In genomic region chr2:226573158-226573557, GRCh38 we compare ENCODE assay signal across 34 cellular contexts.
A peak's percentile ranks its signal among the peaks of the same experiment; 100 is the strongest.
DNase-seq lines count a peak whose midpoint lies in the region; ATAC-seq and TF ChIP-seq lines count a peak whose summit lies in the region.
"Had no signal": no experiment of that assay in that cellular context is flagged by ENCODE, and none has a peak within 500 bp of the region (broad histone marks: within the 10 kb centered on the region; RNA-seq: fewer than 3 reads in every experiment).

No MANE protein-coding gene starts in this region.

- H3K9me3 Mint-ChIP-seq in neural crest cell = peaks cover 3% of the 10 kb centered on the region
- H3K9me3 Mint-ChIP-seq: CD4-positive, alpha-beta memory T cell; CD4-positive, alpha-beta T cell; CD4-positive, CD25-positive, alpha-beta regulatory T cell; CD8-positive, alpha-beta T cell had no signal

- CTCF ChIA-PET in SK-N-SH (lab: Yijun Ruan, JAX) = no interaction called here

- TF ChIP-seq POLR2A in tibial nerve (IDR thresholded peaks at IDR 0.05) = no peak

- no peak overlapping the region for H3K9ac ChIP-seq in SK-N-SH
- H3K9ac ChIP-seq: BLaER1; BLaER1 treated with 17β-estradiol and CSF1 and Interleukin-3, amounts not matched to agents 10 nM and 100 nM had no signal

- H3K27ac Mint-ChIP-seq in neural crest cell (ENCODE audit: unreplicated experiment) = peak overlapping the region; percentile 79
- H3K27ac Mint-ChIP-seq: B cell; CD4-positive, alpha-beta memory T cell; CD4-positive, alpha-beta T cell; CD4-positive, CD25-positive, alpha-beta regulatory T cell; CD8-positive, alpha-beta memory T cell; CD8-positive, alpha-beta T cell had no signal

- no peaks in the 10 kb centered on the region for H3K4me1 Mint-ChIP-seq in neural crest cell
- H3K4me1 Mint-ChIP-seq: B cell; CD14-positive monocyte; CD4-positive, CD25-positive, alpha-beta regulatory T cell; CD8-positive, alpha-beta memory T cell had no signal

- H3K27me3 Mint-ChIP-seq in neural crest cell (ENCODE audit: low read depth) = no peaks in the 10 kb centered on the region
- H3K27me3 Mint-ChIP-seq: CD4-positive, CD25-positive, alpha-beta regulatory T cell had no signal

- H3K9me3 ChIP-seq in SK-N-SH (no peaks in the 10 kb centered on the region), tibial nerve (no peaks in the 10 kb centered on the region)
- H3K9me3 ChIP-seq: A549, BE2C, Caco-2 had no signal

- H3K27me3 ChIP-seq in SK-N-SH (ENCODE audit: insufficient read depth) = no peaks in the 10 kb centered on the region
- H3K27me3 ChIP-seq in tibial nerve = no peaks in the 10 kb centered on the region
- H3K27me3 ChIP-seq: BLaER1; BLaER1 treated with 17β-estradiol and CSF1 and Interleukin-3, amounts not matched to agents 10 nM and 100 nM had no signal

- no peaks in the 10 kb centered on the region for H3K79me2 ChIP-seq in SK-N-SH (ENCODE audit: insufficient read depth)

- TF ChIP-seq EP300 in SK-N-SH (IDR thresholded peaks at IDR 0.05; ENCODE audit: borderline replicate concordance in 1 of 2, low read depth in 1 of 2, low read length in 1 of 2) (no peak), tibial nerve (IDR thresholded peaks at IDR 0.05) (no peak)

- H3K4me1 ChIP-seq in SK-N-SH (ENCODE audit: control insufficient read depth in 1 of 2, insufficient read depth in 2 of 2, low read depth in 1 of 2, low read length in 1 of 2) (no peaks in the 10 kb centered on the region; a peak in 1 of 4 replicates), tibial nerve (no peaks in the 10 kb centered on the region)
- H3K4me1 ChIP-seq: A549; BE2C; BLaER1; BLaER1 treated with 17β-estradiol and CSF1 and Interleukin-3, amounts not matched to agents 10 nM and 100 nM; Caco-2 had no signal

- no peak for TF ChIP-seq CTCF in SK-N-SH (IDR thresholded peaks at IDR 0.05)
- TF ChIP-seq CTCF in neural crest cell (conservative IDR thresholded peaks at IDR 0.05) = no peak
- no peak for TF ChIP-seq CTCF in tibial nerve (IDR thresholded peaks at IDR 0.05)

- H4K20me1 ChIP-seq in SK-N-SH (ENCODE audit: insufficient read depth) = no peaks in the 10 kb centered on the region
- H4K20me1 ChIP-seq: BLaER1; BLaER1 treated with 17β-estradiol and CSF1 and Interleukin-3, amounts not matched to agents 10 nM and 100 nM had no signal

- no peak overlapping the region for H2AFZ ChIP-seq in SK-N-SH (ENCODE audit: low read depth)

- H3K9me2 ChIP-seq in SK-N-SH = no peaks in the 10 kb centered on the region

- no peaks in the 10 kb centered on the region for H3K36me3 ChIP-seq in SK-N-SH (replicated peaks in 1 of 2; ENCODE audit: control insufficient read depth in 1 of 2, insufficient read depth in 2 of 2, low read length in 1 of 2)
- H3K36me3 ChIP-seq in tibial nerve = no peaks in the 10 kb centered on the region
- H3K36me3 ChIP-seq: BE2C; BLaER1; BLaER1 treated with 17β-estradiol and CSF1 and Interleukin-3, amounts not matched to agents 10 nM and 100 nM had no signal

- H3K4me2 ChIP-seq in SK-N-SH = no peak overlapping the region
- H3K4me2 ChIP-seq: A549; BLaER1; BLaER1 treated with 17β-estradiol and CSF1 and Interleukin-3, amounts not matched to agents 10 nM and 100 nM had no signal

- H3K27ac ChIP-seq in SK-N-SH (ENCODE audit: low read depth in 2 of 2, low read length in 1 of 2) (no peak overlapping the region), tibial nerve (no peak overlapping the region)
- H3K27ac ChIP-seq: 22Rv1; A549; BLaER1; BLaER1 treated with 17β-estradiol and CSF1 and Interleukin-3, amounts not matched to agents 10 nM and 100 nM; C4-2B had no signal

- DNase-seq in SK-N-DZ (ENCODE audit: low spot score) (peak; percentile 34), SK-N-SH (peak; percentile 25), neural crest cell (ENCODE audit: low read depth, low spot score) (no peak), DMS53 (lab: John Stamatoyannopoulos, UW) (no peak), tibial nerve (ENCODE audit: low spot score in 2 of 2) (no peak), NCI-H2227 treated with DMSO at 0.1 percent for 48 hours (lab: John Stamatoyannopoulos, UW) (no peak)
- DNase-seq: 8988T; ACHN; AML-193; BE2C; C1 segment of cervical spinal cord; Caco-2; Calu3; CD4-positive, alpha-beta memory T cell; CD4-positive, alpha-beta T cell; CD4-positive, CD25-positive, alpha-beta regulatory T cell; CD8-positive, alpha-beta memory T cell; CD8-positive, alpha-beta T cell; COR-L47; DMS 273 treated with DMSO at 0.1 percent for 48 hours; DMS153; DMS79; DMS79 treated with DMSO at 0.1 percent for 48 hours; DND-41; EL had no signal

- ATAC-seq in SK-N-SH treated with all-trans-retinoic acid at 6 μM for 48 hours = no peak; the same call in 2 of the 3 replicates
- no peak for ATAC-seq in HG03159 (IDR thresholded peaks at IDR 0.05; ENCODE audit: unreplicated experiment)
- ATAC-seq: A549; CD8-positive, alpha-beta T cell had no signal

- H3K4me3 ChIP-seq in SK-N-SH (ENCODE audit: low read depth in 2 of 2, low read length in 1 of 2) (no peak overlapping the region), tibial nerve (no peak overlapping the region)
- H3K4me3 ChIP-seq: A549; BLaER1; BLaER1 treated with 17β-estradiol and CSF1 and Interleukin-3, amounts not matched to agents 10 nM and 100 nM had no signal

- no peak overlapping the region for H3K4me3 Mint-ChIP-seq in neural crest cell
- H3K4me3 Mint-ChIP-seq: B cell; CD14-positive monocyte; CD4-positive, alpha-beta memory T cell; CD4-positive, alpha-beta T cell; CD4-positive, CD25-positive, alpha-beta regulatory T cell; CD8-positive, alpha-beta memory T cell; CD8-positive, alpha-beta T cell had no signal

- no peaks in the 10 kb centered on the region for H3F3A ChIP-seq in SK-N-SH (replicated peaks; ENCODE audit: insufficient read depth)

- no peak for TF ChIP-seq RAD21 in SK-N-SH (IDR thresholded peaks at IDR 0.05; ENCODE audit: low read length)

- POLR2A ChIA-PET in SK-N-SH (lab: Yijun Ruan, JAX) = no interaction called here

- no peaks in the 10 kb centered on the region for H3K36me3 Mint-ChIP-seq in neural crest cell (ENCODE audit: low read depth)
- H3K36me3 Mint-ChIP-seq: CD14-positive monocyte; CD4-positive, alpha-beta memory T cell; CD4-positive, CD25-positive, alpha-beta regulatory T cell; CD8-positive, alpha-beta memory T cell; CD8-positive, alpha-beta T cell had no signal

TF ChIP-seq in SK-N-SH, 30 proteins besides CTCF, POLR2A, EP300 and RAD21:
- TF ChIP-seq GATA2 (CRISPR knock-in tag; IDR thresholded peaks at IDR 0.05) (peak; percentile 66), RCOR1 (IDR thresholded peaks at IDR 0.05; ENCODE audit: low read length) (0 out of 2 replicates have a peak, but pooled peaks have one; percentile 34), TCF12 (IDR thresholded peaks at IDR 0.05) (no peak)
TF ChIP-seq in SK-N-SH: peak in this region for 2.

TF ChIP-seq in SK-N-SH treated with all-trans-retinoic acid at 6 μM for 48 hours, 23 proteins besides CTCF, POLR2A, EP300 and RAD21:
- TF ChIP-seq ISL1 (CRISPR knock-in tag; IDR thresholded peaks at IDR 0.05) (peak; percentile 83), ZFP3 (CRISPR knock-in tag; IDR thresholded peaks at IDR 0.05) (no peak), TCF4 (CRISPR knock-in tag; IDR thresholded peaks at IDR 0.05; ENCODE audit: borderline replicate concordance) (peak; percentile 89)

Comparison
In these comparisons a context has a peak if more than half of its experiments do, and no peak if none do; other contexts are left out.
1. DNase-seq: peak in SK-N-DZ (single experiment) and SK-N-SH (single experiment); none in neural crest cell (single experiment), DMS53 (single experiment), tibial nerve (0 of 2) and NCI-H2227 treated with DMSO at 0.1 percent for 48 hours (single experiment).